In genomic region chr13:99355267-99356215, GRCh38 we compare ENCODE assay signal across 1 cellular context.
TF ChIP-seq lines count a peak whose summit lies in the region.

No MANE protein-coding gene starts in this region.

TF ChIP-seq in SK-N-SH, 30 proteins besides CTCF, POLR2A, EP300 and RAD21 (continued from another document):
- no peak for TF ChIP-seq PBX3 (IDR thresholded peaks at IDR 0.05)
- TF ChIP-seq, protein P1, sequence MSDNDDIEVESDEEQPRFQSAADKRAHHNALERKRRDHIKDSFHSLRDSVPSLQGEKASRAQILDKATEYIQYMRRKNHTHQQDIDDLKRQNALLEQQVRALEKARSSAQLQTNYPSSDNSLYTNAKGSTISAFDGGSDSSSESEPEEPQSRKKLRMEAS (IDR thresholded peaks at IDR 0.05; ENCODE audit: low read depth) = no peak
- no peak for TF ChIP-seq NFIC (IDR thresholded peaks at IDR 0.05; ENCODE audit: borderline replicate concordance)
- TF ChIP-seq RCOR1 (IDR thresholded peaks at IDR 0.05; ENCODE audit: low read length) = no peak
- TF ChIP-seq SIN3A (IDR thresholded peaks at IDR 0.05; ENCODE audit: borderline replicate concordance, low read depth, low read length) = no peak
- TF ChIP-seq GABPA (IDR thresholded peaks at IDR 0.05; ENCODE audit: low read depth) = no peak
- TF ChIP-seq JUND (IDR thresholded peaks at IDR 0.05) = no peak
- TF ChIP-seq TCF12 (IDR thresholded peaks at IDR 0.05) = no peak
- no peak for TF ChIP-seq FOSL2 (IDR thresholded peaks at IDR 0.05; ENCODE audit: borderline replicate concordance, low read depth)
- no peak for TF ChIP-seq EZH2phosphoT487 (IDR thresholded peaks at IDR 0.05; ENCODE audit: borderline replicate concordance, low read depth)
- no peak for TF ChIP-seq CHD2 (IDR thresholded peaks at IDR 0.05; ENCODE audit: low read length, partially characterized antibody)
- no peak for TF ChIP-seq USF2 (IDR thresholded peaks at IDR 0.05; ENCODE audit: borderline replicate concordance, low read depth, low read length)
